8 cellular contexts compared by ENCODE assay signal in the genomic region with DNA sequence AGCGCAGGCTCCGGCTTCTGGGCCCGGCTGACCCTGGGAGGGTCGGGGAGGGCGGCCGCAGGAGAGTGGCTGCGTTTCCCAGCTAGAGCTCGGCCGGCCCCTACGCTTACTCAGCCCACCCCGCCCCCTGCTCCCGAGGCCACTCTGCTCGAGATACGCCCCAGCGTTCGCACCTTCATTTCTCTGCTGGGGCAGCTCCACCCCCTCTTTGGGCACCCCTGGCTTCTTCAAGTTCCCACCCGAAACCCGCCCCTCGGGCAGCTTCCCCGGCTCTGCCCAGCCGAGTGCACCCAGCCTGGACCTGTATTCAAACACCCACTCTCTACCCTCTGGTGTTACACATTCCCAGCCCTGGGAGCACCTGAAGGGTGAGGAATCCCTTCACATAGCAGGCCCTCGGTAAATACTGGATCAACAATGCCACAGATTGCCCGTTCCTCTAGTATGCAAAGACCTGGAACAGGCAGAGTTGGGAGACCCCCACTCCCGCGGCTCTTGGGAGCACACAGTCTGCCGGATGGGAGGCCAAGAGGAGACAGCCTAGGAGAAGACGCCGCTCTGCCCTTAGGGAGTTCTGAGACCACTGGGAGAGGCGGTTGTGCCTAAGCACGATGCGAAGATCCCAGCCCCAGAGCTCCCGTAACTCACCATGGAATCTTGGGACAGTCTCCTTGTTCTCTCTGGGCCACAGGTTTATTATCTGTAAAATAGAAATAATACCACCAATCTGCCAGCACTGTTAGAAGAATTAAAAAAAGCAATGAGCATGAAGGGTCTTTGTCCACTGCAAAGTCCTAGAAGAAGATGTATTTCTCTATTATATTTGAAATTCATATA. TPM values are rescaled to one million over a fixed set of nuclear protein-coding genes. Genes with fewer than 3 reads are reported as not detected.
DNase-seq lines count a peak whose midpoint lies in the region; ATAC-seq and TF ChIP-seq lines count a peak whose summit lies in the region.

No MANE protein-coding gene starts in this region.

- DNase-seq in CD4-positive, alpha-beta T cell: peak in 1 of 10 experiments; percentile 3
- peak in 3 of 4 donors; percentile 55 to 67 (median 59) for DNase-seq in body of pancreas
- DNase-seq in left lobe of liver (ENCODE audit: low spot score): no peak
- no peak for DNase-seq in HEK293T (ENCODE audit: extremely low spot score)
- DNase-seq in NAMALWA (ENCODE audit: low spot score): no peak

- ATAC-seq in CD4-positive, alpha-beta T cell (ENCODE audit: poor library complexity): peak; percentile 16
- ATAC-seq in HG02588 (IDR thresholded peaks at IDR 0.05; ENCODE audit: unreplicated experiment) (peak; percentile 23), body of pancreas (peak; percentile 13), left lobe of liver (peak; percentile 1), GM18498 (IDR thresholded peaks at IDR 0.05; ENCODE audit: unreplicated experiment) (no peak)

- no peaks in the 10 kb centered on the region for H3K27me3 Mint-ChIP-seq in CD4-positive, alpha-beta T cell

- H3K9ac ChIP-seq in stomach smooth muscle (ENCODE audit: low read length in 2 of 2): peak overlapping the region; percentile 58 to 59

- no peak for TF ChIP-seq POLR2A in body of pancreas (IDR thresholded peaks at IDR 0.05)

- no peak overlapping the region for H3K27ac ChIP-seq in CD4-positive, alpha-beta T cell (ENCODE audit: low read depth, low read length)
- peak overlapping the region; percentile 81 to 96 (median 87) for H3K27ac ChIP-seq in body of pancreas
- H3K27ac ChIP-seq in stomach smooth muscle (ENCODE audit: low read length): peak overlapping the region; percentile 69

- 27 to 33% methylated on average over 17 to 32 of the region's 32 CpGs for WGBS in body of pancreas, 2 donors

- intact Hi-C loops in CD4-positive, alpha-beta T cell (cut with DNase I, micrococcal nuclease): loop anchor here in 1 of 2 experiments (5.0 kb wide), 2 partner anchors 39 to 54 kb away; no protein-coding TSS in a partner anchor
- intact Hi-C loops in body of pancreas (cut with DNase I): no loop called here

- H3K4me1 ChIP-seq in body of pancreas: peaks cover 81% of the 10 kb centered on the region
- H3K4me1 ChIP-seq in stomach smooth muscle (ENCODE audit: control insufficient read depth, insufficient read depth, low read length): peaks cover 31% of the 10 kb centered on the region

- no peak overlapping the region for H3K4me3 ChIP-seq in body of pancreas
- peak overlapping the region; percentile 31 to 77 for H3K4me3 ChIP-seq in stomach smooth muscle (ENCODE audit: low read length in 2 of 2)

- no peaks in the 10 kb centered on the region for H3K27me3 ChIP-seq in CD4-positive, alpha-beta T cell (ENCODE audit: control insufficient read depth, insufficient read depth, low read length)
- no peaks in the 10 kb centered on the region for H3K27me3 ChIP-seq in body of pancreas
- H3K27me3 ChIP-seq in stomach smooth muscle (ENCODE audit: control insufficient read depth in 1 of 2, insufficient read depth in 2 of 2, low read length in 2 of 2): no peaks in the 10 kb centered on the region

- CTCF ChIA-PET in CD4-positive, alpha-beta T cell (lab: Charles Lee): interaction anchor here (1.0 to 2.2 kb wide), 3 partner anchors 19 to 160 kb away, joined by 3 to 10 read pairs (median 3); partner anchors contain the start of gene PAFAH2
- CTCF ChIA-PET in HEK293T (lab: Yijun Ruan, JAX): interaction anchor here (0.7 to 1.2 kb wide), 2 partner anchors 19 to 52 kb away, joined by 3 to 4 read pairs; no protein-coding TSS in a partner anchor

- POLR2A ChIA-PET in CD4-positive, alpha-beta T cell (lab: Charles Lee): interaction anchor here (0.7 to 2.2 kb wide), 15 partner anchors 14 to 303 kb away, joined by 3 to 22 read pairs (median 4); partner anchors contain the start of genes AUNIP and MTFR1L
- POLR2A ChIA-PET in HEK293T (lab: Yijun Ruan, JAX): interaction anchor here (0.8 to 2.3 kb wide), 14 partner anchors 8 to 135 kb away, joined by 3 to 11 read pairs (median 4); partner anchors contain the start of genes AUNIP, MTFR1L and PAFAH2

- H3K9me3 Mint-ChIP-seq in CD4-positive, alpha-beta T cell: no peaks in the 10 kb centered on the region

- peak overlapping the region; percentile 88 for H3K4me3 Mint-ChIP-seq in CD4-positive, alpha-beta T cell

- H3K27ac Mint-ChIP-seq in CD4-positive, alpha-beta T cell: peak overlapping the region; percentile 67

- TF ChIP-seq CTCF in CD4-positive, alpha-beta T cell (IDR thresholded peaks at IDR 0.05): no peak
- TF ChIP-seq CTCF in body of pancreas (IDR thresholded peaks at IDR 0.05): no peak

- H3K4me1 Mint-ChIP-seq in CD4-positive, alpha-beta T cell (ENCODE audit: low read depth): peaks cover 10% of the 10 kb centered on the region

- H3K36me3 Mint-ChIP-seq in CD4-positive, alpha-beta T cell (ENCODE audit: low read depth): no peaks in the 10 kb centered on the region

- no peaks in the 10 kb centered on the region for H3K9me3 ChIP-seq in CD4-positive, alpha-beta T cell (ENCODE audit: control insufficient read depth, low read length)
- H3K9me3 ChIP-seq in body of pancreas (no peaks in the 10 kb centered on the region), stomach smooth muscle (ENCODE audit: control insufficient read depth in 2 of 2, low read length in 2 of 2) (no peaks in the 10 kb centered on the region)

- H3K36me3 ChIP-seq in body of pancreas (replicated peaks in 1 of 2; ENCODE audit: insufficient read depth in 1 of 2, low read depth in 2 of 2): no peaks in the 10 kb centered on the region
- no peaks in the 10 kb centered on the region for H3K36me3 ChIP-seq in stomach smooth muscle (ENCODE audit: control insufficient read depth in 2 of 2, insufficient read depth in 2 of 2, low read length in 2 of 2)

TF ChIP-seq in HEK293T, 16 proteins besides CTCF, POLR2A, EP300 and RAD21:
- TF ChIP-seq SP1 (IDR thresholded peaks at IDR 0.05): no peak
- no peak for TF ChIP-seq LEF1 (IDR thresholded peaks at IDR 0.05; ENCODE audit: borderline replicate concordance)
- no peak for TF ChIP-seq ELF4 (IDR thresholded peaks at IDR 0.05)
- TF ChIP-seq CTBP1 (IDR thresholded peaks at IDR 0.05; ENCODE audit: borderline replicate concordance): no peak
- TF ChIP-seq FOXK2 (IDR thresholded peaks at IDR 0.05): no peak
- no peak for TF ChIP-seq PKNOX1 (IDR thresholded peaks at IDR 0.05)
- no peak for TF ChIP-seq NFRKB (IDR thresholded peaks at IDR 0.05)
- TF ChIP-seq FOXA1 (IDR thresholded peaks at IDR 0.05): no peak
- TF ChIP-seq FOXM1 (IDR thresholded peaks at IDR 0.05; ENCODE audit: borderline replicate concordance): no peak
- no peak for TF ChIP-seq TARDBP (IDR thresholded peaks at IDR 0.05)
- TF ChIP-seq HDGF (IDR thresholded peaks at IDR 0.05; ENCODE audit: borderline replicate concordance): no peak
- no peak for TF ChIP-seq SUZ12 (IDR thresholded peaks at IDR 0.05)
- no peak for TF ChIP-seq ZNF384 (IDR thresholded peaks at IDR 0.05)

RNA-seq across cellular contexts. Expression of gene PAQR7, which starts 0.6 kb away (rescaled TPM):
- total RNA-seq in CD4-positive, alpha-beta T cell: 1 to 10 TPM; 1.1 to 1.5 TPM
- 1 to 10 TPM; 3.0 to 4.4 TPM for total RNA-seq in body of pancreas
- total RNA-seq in left lobe of liver: 5.1 TPM

RNA-seq across cellular contexts. Expression of gene AUNIP, which starts 16.8 kb away (rescaled TPM):
- not detected for total RNA-seq in CD4-positive, alpha-beta T cell
- not detected for total RNA-seq in body of pancreas
- not detected for total RNA-seq in left lobe of liver

RNA-seq across cellular contexts. Expression of gene STMN1, which starts 30.1 kb away (rescaled TPM):
- total RNA-seq in CD4-positive, alpha-beta T cell: 10 to 100 TPM; 25.2 to 25.6 TPM
- 10 to 100 TPM in 1 of 2 donors, 1 to 10 TPM in 1; 6.3 to 11.4 TPM for total RNA-seq in body of pancreas
- 5.2 TPM for total RNA-seq in left lobe of liver

RNA-seq across cellular contexts. Expression of gene MTFR1L, which starts 56.3 kb away (rescaled TPM):
- 10 to 100 TPM; 25.5 to 28.0 TPM for total RNA-seq in CD4-positive, alpha-beta T cell
- total RNA-seq in body of pancreas (10 to 100 TPM; 39.7 to 56.4 TPM), left lobe of liver (52.7 TPM)

Comparison
In these comparisons a context has a peak if more than half of its experiments do, and no peak if none do; other contexts are left out.
1. DNase-seq: peak in body of pancreas (3 of 4); none in left lobe of liver (single experiment), HEK293T (single experiment) and NAMALWA (single experiment).
2. H3K4me3 ChIP-seq: peak in stomach smooth muscle (2 of 2); none in body of pancreas (0 of 2).